30 cellular contexts compared by ENCODE assay signal in genomic region chr1:78401148-78401547, GRCh38.
"Had no signal": no experiment of that assay in that cellular context is flagged by ENCODE, and none has a peak within 500 bp of the region (broad histone marks: within the 10 kb centered on the region; RNA-seq: fewer than 3 reads in every experiment).

No MANE protein-coding gene starts in this region.

- H3K9me3 Mint-ChIP-seq: activated CD4-positive, alpha-beta memory T cell treated with anti-CD3 and anti-CD28 coated beads for 36 hours; activated CD4-positive, alpha-beta T cell treated with anti-CD3 and anti-CD28 coated beads, Interleukin-2, amount 10 ng/mL, durations not matched to agents 24 days and 14 days; activated naive CD4-positive, alpha-beta T cell treated with anti-CD3 and anti-CD28 coated beads for 36 hours; activated T-helper 1 cell treated with anti-CD3 and anti-CD28 coated beads, Interleukin-12 subunit alpha, Interleukin-12 subunit beta, Interleukin-2, Interleukin-4 antibody, amounts not matched to agents 30 ng/mL and 10 ng/mL and 1 ng/mL, durations not matched to agents 14 hours and 24 hours and 36 hours; neural progenitor cell had no signal

- H3K4me1 Mint-ChIP-seq: activated CD4-positive, alpha-beta T cell treated with anti-CD3 and anti-CD28 coated beads, Interleukin-2, amount 10 ng/mL, durations not matched to agents 24 days and 14 days; activated naive CD8-positive, alpha-beta T cell treated with anti-CD3 and anti-CD28 coated beads for 36 hours; natural killer cell; neural progenitor cell had no signal

- ATAC-seq: activated CD4-positive, CD25-positive, alpha-beta regulatory T cell treated with anti-CD3 and anti-CD28 coated beads, Interleukin-2, amount 50 U/mL, for 24 hours; gastrocnemius medialis; left lung; lower lobe of right lung; natural killer cell; right cardiac atrium; upper lobe of right lung had no signal

- H3K4me2 ChIP-seq: neural progenitor cell had no signal

- H3K9me3 ChIP-seq: ascending aorta, gastrocnemius medialis, lower lobe of right lung, suprapubic skin, tibial artery, upper lobe of right lung had no signal

- H3K36me3 ChIP-seq: ascending aorta, gastrocnemius medialis, left lung, lower lobe of right lung, neural progenitor cell, spleen, suprapubic skin, tibial artery, upper lobe of right lung had no signal

- H3K36me3 Mint-ChIP-seq: activated CD4-positive, alpha-beta memory T cell treated with anti-CD3 and anti-CD28 coated beads for 36 hours; activated naive CD8-positive, alpha-beta T cell treated with anti-CD3 and anti-CD28 coated beads for 36 hours; natural killer cell; neural progenitor cell had no signal

- H3K9ac ChIP-seq: neural progenitor cell had no signal

- DNase-seq: activated CD4-positive, alpha-beta memory T cell treated with anti-CD3 and anti-CD28 coated beads for 36 hours; activated CD4-positive, alpha-beta T cell treated with anti-CD3 and anti-CD28 coated beads, Interleukin-2, amount 10 ng/mL, durations not matched to agents 24 days and 14 days; activated CD8-positive, alpha-beta memory T cell treated with anti-CD3 and anti-CD28 coated beads, Interleukin-2, amount 50 U/mL, for 4 hours; activated effector memory CD4-positive, alpha-beta T cell treated with anti-CD3 and anti-CD28 coated beads, Interleukin-2, amount 50 U/mL, for 16 hours; activated naive CD4-positive, alpha-beta T cell treated with anti-CD3 and anti-CD28 coated beads for 36 hours; activated naive CD8-positive, alpha-beta T cell treated with anti-CD3 and anti-CD28 coated beads for 36 hours; activated T-cell treated with anti-CD3 and anti-CD28 coated beads, Interleukin-2, amount 50 U/mL, for 1 hour; central memory CD4-positive, alpha-beta T cell; dermis blood vessel endothelial cell; effector memory CD4-positive, alpha-beta T cell; gastrocnemius medialis; glutamatergic neuron; left lung; lower lobe of right lung; mesenchymal stem cell; natural killer cell; occipital lobe; posterior cingulate gyrus; right cardiac atrium; spleen; stimulated activated naive CD4-positive, alpha-beta T cell; tibial artery; upper lobe of right lung had no signal

- H3K27ac Mint-ChIP-seq: activated CD4-positive, alpha-beta memory T cell treated with anti-CD3 and anti-CD28 coated beads for 36 hours; activated CD4-positive, alpha-beta T cell treated with anti-CD3 and anti-CD28 coated beads, Interleukin-2, amount 10 ng/mL, durations not matched to agents 24 days and 14 days; activated naive CD4-positive, alpha-beta T cell treated with anti-CD3 and anti-CD28 coated beads for 36 hours; activated naive CD8-positive, alpha-beta T cell treated with anti-CD3 and anti-CD28 coated beads for 36 hours; activated T-helper 1 cell treated with anti-CD3 and anti-CD28 coated beads, Interleukin-12 subunit alpha, Interleukin-12 subunit beta, Interleukin-2, Interleukin-4 antibody, amounts not matched to agents 30 ng/mL and 10 ng/mL and 1 ng/mL, durations not matched to agents 14 hours and 24 hours and 36 hours; natural killer cell; neural progenitor cell had no signal

- FAIRE-seq: TTC549 had no signal

- H2AFZ ChIP-seq: neural progenitor cell had no signal

- H3K27me3 ChIP-seq: ascending aorta, gastrocnemius medialis, left lung, neural progenitor cell, suprapubic skin, tibial artery, upper lobe of right lung had no signal

- H3K4me3 ChIP-seq: ascending aorta, gastrocnemius medialis, left lung, lower lobe of right lung, neural progenitor cell, spleen, suprapubic skin, tibial artery, upper lobe of right lung had no signal

- H3K27me3 Mint-ChIP-seq: activated CD4-positive, alpha-beta memory T cell treated with anti-CD3 and anti-CD28 coated beads for 36 hours; activated CD4-positive, alpha-beta T cell treated with anti-CD3 and anti-CD28 coated beads, Interleukin-2, amount 10 ng/mL, durations not matched to agents 24 days and 14 days had no signal

- H3K27ac ChIP-seq: ascending aorta, gastrocnemius medialis, left lung, lower lobe of right lung, neural progenitor cell, spleen, suprapubic skin, tibial artery, upper lobe of right lung, VCaP had no signal

- H3K4me3 Mint-ChIP-seq: activated CD4-positive, alpha-beta memory T cell treated with anti-CD3 and anti-CD28 coated beads for 36 hours; activated CD4-positive, alpha-beta T cell treated with anti-CD3 and anti-CD28 coated beads, Interleukin-2, amount 10 ng/mL, durations not matched to agents 24 days and 14 days; activated naive CD4-positive, alpha-beta T cell treated with anti-CD3 and anti-CD28 coated beads for 36 hours; activated naive CD8-positive, alpha-beta T cell treated with anti-CD3 and anti-CD28 coated beads for 36 hours; activated T-helper 1 cell treated with anti-CD3 and anti-CD28 coated beads, Interleukin-12 subunit alpha, Interleukin-12 subunit beta, Interleukin-2, Interleukin-4 antibody, amounts not matched to agents 30 ng/mL and 10 ng/mL and 1 ng/mL, durations not matched to agents 14 hours and 24 hours and 36 hours; natural killer cell; neural progenitor cell had no signal

- H3K4me1 ChIP-seq: ascending aorta, gastrocnemius medialis, left lung, lower lobe of right lung, neural progenitor cell, spleen, suprapubic skin, tibial artery, upper lobe of right lung had no signal
